Comparison of ENCODE assay signal across 33 cellular contexts in genomic region chr1:11028018-11028417, GRCh38. TPM values are rescaled to one million over a fixed set of nuclear protein-coding genes. Genes with fewer than 3 reads are reported as not detected.
"Had no signal": no experiment of that assay in that cellular context is flagged by ENCODE, and none has a peak within 500 bp of the region (broad histone marks: within the 10 kb centered on the region; RNA-seq: fewer than 3 reads in every experiment).

No MANE protein-coding gene starts in this region.

- DNase-seq: activated CD4-positive, alpha-beta memory T cell treated with anti-CD3 and anti-CD28 coated beads for 36 hours; activated CD4-positive, alpha-beta T cell treated with anti-CD3 and anti-CD28 coated beads for 36 hours; activated CD4-positive, alpha-beta T cell treated with anti-CD3 and anti-CD28 coated beads, Interleukin-2, amount 50 U/mL, for 1 hour; activated effector memory CD4-positive, alpha-beta T cell treated with Interleukin-2 at 50 U/mL for 16 hours; activated naive CD4-positive, alpha-beta T cell treated with anti-CD3 and anti-CD28 coated beads, Interleukin-2, amount 50 U/mL, for 16 hours; activated naive CD8-positive, alpha-beta T cell treated with anti-CD3 and anti-CD28 coated beads, Interleukin-2, amount 10 ng/mL, durations not matched to agents 7 days and 5 days; activated T-cell treated with anti-CD3 and anti-CD28 coated beads, Interleukin-2, amount 50 U/mL, for 24 hours; body of pancreas; caudate nucleus; cerebellar nuclear complex; NCI-H1092 treated with DMSO at 0.1 percent for 48 hours; NCI-H187; NCI-H2029 treated with DMSO at 0.1 percent for 48 hours; NCI-H2107; NCI-H2171; NCI-H510A; NCI-H526; NCI-H748 treated with DMSO at 0.1 percent for 48 hours; NK-92 treated with Interleukin-12 subunit alpha and Interleukin-12 subunit beta, amount 100 ng/mL, for 24 hours; PC-3; SIG-M5; SW 1271 had no signal

- ATAC-seq: activated CD4-positive, alpha-beta T cell treated with anti-CD3 and anti-CD28 coated beads for 36 hours; activated CD4-positive, CD25-positive, alpha-beta regulatory T cell treated with anti-CD3 and anti-CD28 coated beads, Interleukin-2, amount 50 U/mL, for 24 hours; body of pancreas; PC-3; Right ventricle myocardium inferior; WTC11 had no signal

- FAIRE-seq: astrocyte, RCC 7860 had no signal

- H3K4me3 ChIP-seq: adrenal gland, body of pancreas, breast epithelium had no signal

- H3K9me3 Mint-ChIP-seq: activated CD4-positive, alpha-beta memory T cell treated with anti-CD3 and anti-CD28 coated beads for 36 hours; activated naive CD8-positive, alpha-beta T cell treated with anti-CD3 and anti-CD28 coated beads, Interleukin-2, amount 10 ng/mL, durations not matched to agents 7 days and 5 days; activated T-cell treated with anti-CD3 and anti-CD28 coated beads, Interleukin-2, amount 50 U/mL, for 24 hours; activated T-helper 1 cell treated with anti-CD3 and anti-CD28 coated beads, Interleukin-12 subunit alpha, Interleukin-12 subunit beta, Interleukin-2, Interleukin-4 antibody, amounts not matched to agents 30 ng/mL and 10 ng/mL and 1 ng/mL, durations not matched to agents 14 hours and 24 hours and 36 hours; T-helper 2 cell treated with Interferon-gamma antibody and Interleukin-4, amounts not matched to agents 5 μg/mL and 100 μg/mL, for 36 hours; WTC11 had no signal

- H3K4me3 Mint-ChIP-seq: activated CD4-positive, alpha-beta memory T cell treated with anti-CD3 and anti-CD28 coated beads for 36 hours; activated CD4-positive, alpha-beta T cell treated with anti-CD3 and anti-CD28 coated beads for 36 hours; activated naive CD8-positive, alpha-beta T cell treated with anti-CD3 and anti-CD28 coated beads, Interleukin-2, amount 10 ng/mL, durations not matched to agents 7 days and 5 days; activated T-cell treated with anti-CD3 and anti-CD28 coated beads, Interleukin-2, amount 50 U/mL, for 24 hours; activated T-helper 1 cell treated with anti-CD3 and anti-CD28 coated beads, Interleukin-12 subunit alpha, Interleukin-12 subunit beta, Interleukin-2, Interleukin-4 antibody, amounts not matched to agents 30 ng/mL and 10 ng/mL and 1 ng/mL, durations not matched to agents 14 hours and 24 hours and 36 hours; T-helper 2 cell treated with Interferon-gamma antibody and Interleukin-4, amounts not matched to agents 5 μg/mL and 100 μg/mL, for 36 hours; WTC11 had no signal

- H3K27me3 Mint-ChIP-seq: activated CD4-positive, alpha-beta memory T cell treated with anti-CD3 and anti-CD28 coated beads for 36 hours; activated CD4-positive, alpha-beta T cell treated with anti-CD3 and anti-CD28 coated beads for 36 hours; activated naive CD8-positive, alpha-beta T cell treated with anti-CD3 and anti-CD28 coated beads, Interleukin-2, amount 10 ng/mL, durations not matched to agents 7 days and 5 days; activated T-cell treated with anti-CD3 and anti-CD28 coated beads, Interleukin-2, amount 50 U/mL, for 24 hours had no signal

- H3K27ac Mint-ChIP-seq: activated CD4-positive, alpha-beta memory T cell treated with anti-CD3 and anti-CD28 coated beads for 36 hours; activated CD4-positive, alpha-beta T cell treated with anti-CD3 and anti-CD28 coated beads for 36 hours; activated naive CD8-positive, alpha-beta T cell treated with anti-CD3 and anti-CD28 coated beads, Interleukin-2, amount 10 ng/mL, durations not matched to agents 7 days and 5 days; activated T-cell treated with anti-CD3 and anti-CD28 coated beads, Interleukin-2, amount 50 U/mL, for 24 hours; activated T-helper 1 cell treated with anti-CD3 and anti-CD28 coated beads, Interleukin-12 subunit alpha, Interleukin-12 subunit beta, Interleukin-2, Interleukin-4 antibody, amounts not matched to agents 30 ng/mL and 10 ng/mL and 1 ng/mL, durations not matched to agents 14 hours and 24 hours and 36 hours; T-helper 2 cell treated with Interferon-gamma antibody and Interleukin-4, amounts not matched to agents 5 μg/mL and 100 μg/mL, for 36 hours had no signal

RNA-seq across cellular contexts. Expression of gene MASP2, which starts 19.0 kb away (rescaled TPM):
- total RNA-seq: activated CD4-positive, alpha-beta memory T cell treated with anti-CD3 and anti-CD28 coated beads for 36 hours; activated CD4-positive, alpha-beta T cell treated with anti-CD3 and anti-CD28 coated beads for 36 hours; activated naive CD8-positive, alpha-beta T cell treated with anti-CD3 and anti-CD28 coated beads, Interleukin-2, amount 10 ng/mL, durations not matched to agents 7 days and 5 days; adrenal gland; body of pancreas; breast epithelium; M059J; Right ventricle myocardium inferior; SK-MEL-5 had no signal
